8 cellular contexts compared by ENCODE assay signal in the genomic region with DNA sequence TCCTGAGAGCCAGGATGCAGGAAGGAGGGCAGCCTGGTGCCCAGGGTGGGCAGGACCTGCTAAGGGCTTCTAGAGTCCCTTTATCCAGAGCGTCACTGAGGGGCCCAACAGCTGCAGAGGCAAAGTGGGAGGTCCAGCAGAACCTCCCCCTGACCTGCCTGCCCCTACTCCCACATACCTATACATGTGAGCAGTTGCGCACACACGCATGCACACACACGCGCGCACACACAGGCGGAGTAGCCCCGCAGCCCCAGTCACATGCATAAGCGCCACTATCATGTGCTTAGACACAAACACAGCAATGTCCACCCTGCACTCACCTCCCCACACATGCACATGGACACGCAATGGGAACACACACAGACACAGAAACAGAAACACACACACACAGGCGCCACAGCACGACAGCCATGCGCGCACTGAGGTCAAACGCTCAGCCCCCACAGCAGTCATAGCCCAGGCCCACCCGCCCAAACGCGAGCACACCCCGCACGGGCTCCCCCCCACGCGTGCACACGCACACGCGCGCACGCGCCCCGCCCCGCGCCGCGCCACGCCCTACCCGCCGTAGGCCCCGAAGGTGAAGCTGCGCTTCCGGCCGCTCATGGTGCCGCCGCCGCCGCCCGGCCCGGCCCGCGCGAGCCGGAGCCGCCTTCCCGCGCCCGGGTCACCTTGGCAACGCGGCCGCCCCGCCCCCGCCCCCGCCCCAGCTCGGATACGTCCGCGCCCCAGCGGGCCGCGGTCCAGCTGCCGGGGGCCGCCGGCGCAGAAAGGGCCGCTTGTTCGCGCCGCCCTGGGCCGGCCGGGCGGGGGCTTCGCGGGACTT. TPM values are rescaled to one million over a fixed set of nuclear protein-coding genes. Genes with fewer than 3 reads are reported as not detected.
DNase-seq lines count a peak whose midpoint lies in the region; ATAC-seq and TF ChIP-seq lines count a peak whose summit lies in the region.

No MANE protein-coding gene starts in this region.

- H4K20me1 ChIP-seq in osteoblast (ENCODE audit: insufficient read depth, low read length): peaks cover 3% of the 10 kb centered on the region

- peak overlapping the region; percentile 24 for H3K4me2 ChIP-seq in osteoblast (ENCODE audit: insufficient read depth, low read length)

- peak overlapping the region; percentile 28 for H3K27ac Mint-ChIP-seq in activated T-helper 1 cell treated with anti-CD3 and anti-CD28 coated beads, Interleukin-12 subunit alpha, Interleukin-12 subunit beta, Interleukin-2, Interleukin-4 antibody, amounts not matched to agents 30 ng/mL and 10 ng/mL and 1 ng/mL, durations not matched to agents 14 hours and 24 hours and 36 hours

- no peak overlapping the region for H2AFZ ChIP-seq in osteoblast (ENCODE audit: low read length)

- DNase-seq in Caki2 (ENCODE audit: low read depth) (peak; percentile 47), NCI-H1105 treated with DMSO at 0.1 percent for 48 hours (lab: John Stamatoyannopoulos, UW) (peak; percentile 14), foreskin fibroblast (no peak), osteoblast (ENCODE audit: insufficient read length, low spot score, missing footprints) (peak; percentile 89), NCI-H446 (lab: John Stamatoyannopoulos, UW) (no peak), middle frontal gyrus (ENCODE audit: extremely low spot score, low spot score) (no peak)
- peak; percentile 33 for DNase-seq in activated T-helper 1 cell treated with anti-CD3 and anti-CD28 coated beads, Interleukin-12 subunit alpha, Interleukin-12 subunit beta, Interleukin-2, Interleukin-4 antibody, amounts not matched to agents 30 ng/mL and 10 ng/mL and 1 ng/mL, durations not matched to agents 14 hours and 24 hours and 36 hours (ENCODE audit: low spot score)

- peak overlapping the region; percentile 84 for H3K4me3 Mint-ChIP-seq in activated T-helper 1 cell treated with anti-CD3 and anti-CD28 coated beads, Interleukin-12 subunit alpha, Interleukin-12 subunit beta, Interleukin-2, Interleukin-4 antibody, amounts not matched to agents 30 ng/mL and 10 ng/mL and 1 ng/mL, durations not matched to agents 14 hours and 24 hours and 36 hours

- ATAC-seq in HG03442 (IDR thresholded peaks at IDR 0.05; ENCODE audit: unreplicated experiment): no peak

- H3K4me1 Mint-ChIP-seq in activated T-helper 1 cell treated with anti-CD3 and anti-CD28 coated beads, Interleukin-12 subunit alpha, Interleukin-12 subunit beta, Interleukin-2, Interleukin-4 antibody, amounts not matched to agents 30 ng/mL and 10 ng/mL and 1 ng/mL, durations not matched to agents 14 hours and 24 hours and 36 hours (ENCODE audit: low read depth): peaks cover 14% of the 10 kb centered on the region

- H3K4me1 ChIP-seq in osteoblast (ENCODE audit: insufficient read depth, low read length): no peaks in the 10 kb centered on the region

- TF ChIP-seq CTCF in foreskin fibroblast (IDR thresholded peaks at IDR 0.05; ENCODE audit: low read depth, low read length) (no peak), osteoblast (IDR thresholded peaks at IDR 0.05; ENCODE audit: extremely low read depth, low read depth, low read length) (no peak)

- H3K36me3 Mint-ChIP-seq in activated T-helper 1 cell treated with anti-CD3 and anti-CD28 coated beads, Interleukin-12 subunit alpha, Interleukin-12 subunit beta, Interleukin-2, Interleukin-4 antibody, amounts not matched to agents 30 ng/mL and 10 ng/mL and 1 ng/mL, durations not matched to agents 14 hours and 24 hours and 36 hours (ENCODE audit: low read depth): no peaks in the 10 kb centered on the region

- H3K4me3 ChIP-seq in foreskin fibroblast (ENCODE audit: low read depth in 1 of 2, low read length in 2 of 2) (peak overlapping the region; percentile 10 to 52), osteoblast (ENCODE audit: insufficient read depth, low read length) (no peak overlapping the region)

- no peaks in the 10 kb centered on the region for H3K9me3 Mint-ChIP-seq in activated T-helper 1 cell treated with anti-CD3 and anti-CD28 coated beads, Interleukin-12 subunit alpha, Interleukin-12 subunit beta, Interleukin-2, Interleukin-4 antibody, amounts not matched to agents 30 ng/mL and 10 ng/mL and 1 ng/mL, durations not matched to agents 14 hours and 24 hours and 36 hours

- no peaks in the 10 kb centered on the region for H3K79me2 ChIP-seq in osteoblast (ENCODE audit: insufficient read depth, low read length)

- H3K27me3 Mint-ChIP-seq in activated T-helper 1 cell treated with anti-CD3 and anti-CD28 coated beads, Interleukin-12 subunit alpha, Interleukin-12 subunit beta, Interleukin-2, Interleukin-4 antibody, amounts not matched to agents 30 ng/mL and 10 ng/mL and 1 ng/mL, durations not matched to agents 14 hours and 24 hours and 36 hours (ENCODE audit: insufficient read depth): peaks cover 36% of the 10 kb centered on the region

- H3K36me3 ChIP-seq in osteoblast (ENCODE audit: insufficient read depth, low read length): no peaks in the 10 kb centered on the region

- no peaks in the 10 kb centered on the region for H3K9me3 ChIP-seq in osteoblast (ENCODE audit: low read depth, low read length)

- intact Hi-C loops in activated T-helper 1 cell treated with anti-CD3 and anti-CD28 coated beads, Interleukin-12 subunit alpha, Interleukin-12 subunit beta, Interleukin-2, Interleukin-4 antibody, amounts not matched to agents 30 ng/mL and 10 ng/mL and 1 ng/mL, durations not matched to agents 14 hours and 24 hours and 36 hours (cut with micrococcal nuclease): loop anchor here (10.0 kb wide), 3 partner anchors 277 to 417 kb away; no protein-coding TSS in a partner anchor

- no peak overlapping the region for H3K27ac ChIP-seq in osteoblast (ENCODE audit: low read depth, low read length)

- peaks cover 28% of the 10 kb centered on the region for H3K27me3 ChIP-seq in osteoblast (ENCODE audit: insufficient read depth, low read length)

- in situ Hi-C loops in Caki2 (cut with HindIII; ENCODE audit: low pct_unique_long_range_greater_than_20kb, low sequenced_read_pairs): no loop called here

RNA-seq across cellular contexts. Expression of a gene that starts 17.7 kb away (rescaled TPM):
- 23.7 and 40.1 TPM in 2 replicates for total RNA-seq in Caki2 (2014; rRNA removed; shearing (Covaris generic); ENCODE audit: low replicate concordance)
- 0.23 and 0.81 TPM in 2 replicates for total RNA-seq in activated T-helper 1 cell treated with anti-CD3 and anti-CD28 coated beads, Interleukin-12 subunit alpha, Interleukin-12 subunit beta, Interleukin-2, Interleukin-4 antibody, amounts not matched to agents 30 ng/mL and 10 ng/mL and 1 ng/mL, durations not matched to agents 14 hours and 24 hours and 36 hours
- total RNA-seq in osteoblast: under 0.01 and 0.29 TPM in 2 replicates

Comparison
In these comparisons a context has a peak if more than half of its experiments do, and no peak if none do; other contexts are left out.
1. DNase-seq: peak in Caki2 (single experiment), NCI-H1105 treated with DMSO at 0.1 percent for 48 hours (single experiment), activated T-helper 1 cell treated with anti-CD3 and anti-CD28 coated beads, Interleukin-12 subunit alpha, Interleukin-12 subunit beta, Interleukin-2, Interleukin-4 antibody, amounts not matched to agents 30 ng/mL and 10 ng/mL and 1 ng/mL, durations not matched to agents 14 hours and 24 hours and 36 hours (single experiment) and osteoblast (single experiment); none in foreskin fibroblast (0 of 2), NCI-H446 (0 of 2) and middle frontal gyrus (single experiment).
2. RNA of a gene that starts 17.7 kb away (total RNA-seq): 23.7 to 40.1 TPM in Caki2; 0.23 to 0.81 TPM in activated T-helper 1 cell treated with anti-CD3 and anti-CD28 coated beads, Interleukin-12 subunit alpha, Interleukin-12 subunit beta, Interleukin-2, Interleukin-4 antibody, amounts not matched to agents 30 ng/mL and 10 ng/mL and 1 ng/mL, durations not matched to agents 14 hours and 24 hours and 36 hours and under 0.01 to 0.29 TPM in osteoblast; every median in the first group is over 10 times any median in the second.